In the genomic region with DNA sequence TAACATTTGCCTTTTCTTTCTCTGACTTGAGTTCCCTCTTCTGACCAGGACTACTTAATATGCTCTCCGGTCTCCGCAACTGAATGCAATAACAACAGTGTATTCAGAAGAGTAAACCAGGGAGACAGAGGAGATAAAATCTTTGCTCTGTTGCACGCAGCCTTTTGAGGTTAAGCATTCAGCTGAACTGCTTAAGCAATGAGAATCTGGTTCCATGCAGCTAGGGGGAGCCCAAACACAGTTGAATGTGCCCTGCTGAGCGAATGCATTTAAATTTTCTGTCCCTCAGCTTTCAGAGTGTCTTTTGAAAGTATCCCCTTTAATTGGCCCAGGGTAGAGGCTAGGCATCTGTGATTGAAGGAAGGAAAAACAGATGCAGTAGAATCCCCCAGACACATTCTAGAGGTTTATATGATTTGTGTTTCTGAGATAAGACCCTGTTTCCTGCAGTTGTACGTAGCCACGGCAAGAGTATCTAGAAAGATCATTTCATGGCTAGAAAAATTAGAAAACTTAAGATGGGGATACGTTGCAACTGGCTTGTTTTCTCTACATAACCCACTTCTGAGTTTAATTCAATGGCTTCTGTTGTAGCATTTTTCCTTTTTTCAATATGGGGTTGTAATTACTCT, we compare ENCODE assay signal across 8 cellular contexts.
DNase-seq lines count a peak whose midpoint lies in the region; ATAC-seq and TF ChIP-seq lines count a peak whose summit lies in the region.

No MANE protein-coding gene starts in this region.

- peak; percentile 64 for DNase-seq in EL
- DNase-seq in NCI-H526 treated with DMSO at 0.1 percent for 48 hours (lab: John Stamatoyannopoulos, UW): peak; percentile 26
- peak; percentile 67 for DNase-seq in amniotic stem cell (lab: John Stamatoyannopoulos, UW)
- DNase-seq in right cardiac atrium: peak in 2 of 3 donors; percentile 39 to 57
- DNase-seq in retinal pigment epithelial cell (ENCODE audit: low read depth): peak; percentile 9
- DNase-seq in HEK293T (ENCODE audit: extremely low spot score): no peak

- CTCF ChIA-PET in HEK293T (lab: Yijun Ruan, JAX): interaction anchor here (0.9 kb wide), 1 partner anchor 9 kb away, joined by 3 read pairs; no protein-coding TSS in a partner anchor

- 10% methylated on average over 7 of the region's 7 CpGs for WGBS in right cardiac atrium

- H3K9me3 ChIP-seq in right cardiac atrium (ENCODE audit: control insufficient read depth, low read length): no peaks in the 10 kb centered on the region

- no peak overlapping the region for H3K4me3 ChIP-seq in right cardiac atrium (ENCODE audit: low read length)
- H3K4me3 ChIP-seq in retinal pigment epithelial cell (ENCODE audit: low read length): no peak overlapping the region

- no peaks in the 10 kb centered on the region for H3K4me1 ChIP-seq in right cardiac atrium (ENCODE audit: control insufficient read depth, insufficient read depth, low read length)

- intact Hi-C loops in right cardiac atrium (cut with DNase I): no loop called here

- TF ChIP-seq CTCF in retinal pigment epithelial cell (conservative IDR thresholded peaks at IDR 0.05; ENCODE audit: low read depth, low read length): peak; percentile 89

- H3K27ac ChIP-seq in right cardiac atrium (ENCODE audit: low read length): no peak overlapping the region

- ATAC-seq in GM19463 (IDR thresholded peaks at IDR 0.05; ENCODE audit: unreplicated experiment) (peak; percentile 46), HG03521 (IDR thresholded peaks at IDR 0.05; ENCODE audit: unreplicated experiment) (peak; percentile 65), right cardiac atrium (peak; percentile 82)

- POLR2A ChIA-PET in HEK293T (lab: Yijun Ruan, JAX): no interaction called here

- H3K27me3 ChIP-seq in right cardiac atrium (ENCODE audit: control insufficient read depth, insufficient read depth): no peaks in the 10 kb centered on the region

TF ChIP-seq in HEK293T, 16 proteins besides CTCF, POLR2A, EP300 and RAD21:
- TF ChIP-seq FOXK2 (IDR thresholded peaks at IDR 0.05) (no peak), TARDBP (IDR thresholded peaks at IDR 0.05) (no peak), L3MBTL2 (conservative IDR thresholded peaks at IDR 0.05) (no peak), LEF1 (IDR thresholded peaks at IDR 0.05; ENCODE audit: borderline replicate concordance) (no peak), NFRKB (IDR thresholded peaks at IDR 0.05) (no peak), SP1 (IDR thresholded peaks at IDR 0.05) (no peak), ELF4 (IDR thresholded peaks at IDR 0.05) (no peak), ARNT (IDR thresholded peaks at IDR 0.05) (no peak), BHLHE40 (IDR thresholded peaks at IDR 0.05; ENCODE audit: borderline replicate concordance) (no peak), CTBP1 (IDR thresholded peaks at IDR 0.05; ENCODE audit: borderline replicate concordance) (no peak), FOXM1 (IDR thresholded peaks at IDR 0.05; ENCODE audit: borderline replicate concordance) (no peak), HDGF (IDR thresholded peaks at IDR 0.05; ENCODE audit: borderline replicate concordance) (no peak), SUZ12 (IDR thresholded peaks at IDR 0.05) (no peak), ZNF384 (IDR thresholded peaks at IDR 0.05) (no peak), FOXA1 (IDR thresholded peaks at IDR 0.05) (no peak)
- TF ChIP-seq, protein P1, sequence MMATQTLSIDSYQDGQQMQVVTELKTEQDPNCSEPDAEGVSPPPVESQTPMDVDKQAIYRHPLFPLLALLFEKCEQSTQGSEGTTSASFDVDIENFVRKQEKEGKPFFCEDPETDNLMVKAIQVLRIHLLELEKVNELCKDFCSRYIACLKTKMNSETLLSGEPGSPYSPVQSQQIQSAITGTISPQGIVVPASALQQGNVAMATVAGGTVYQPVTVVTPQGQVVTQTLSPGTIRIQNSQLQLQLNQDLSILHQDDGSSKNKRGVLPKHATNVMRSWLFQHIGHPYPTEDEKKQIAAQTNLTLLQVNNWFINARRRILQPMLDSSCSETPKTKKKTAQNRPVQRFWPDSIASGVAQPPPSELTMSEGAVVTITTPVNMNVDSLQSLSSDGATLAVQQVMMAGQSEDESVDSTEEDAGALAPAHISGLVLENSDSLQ (IDR thresholded peaks at IDR 0.05): no peak
